8 cellular contexts compared by ENCODE assay signal in genomic region chr10:100996678-100997363, GRCh38. TPM values are rescaled to one million over a fixed set of nuclear protein-coding genes. Genes with fewer than 3 reads are reported as not detected.
DNase-seq lines count a peak whose midpoint lies in the region; ATAC-seq, FAIRE-seq and TF ChIP-seq lines count a peak whose summit lies in the region.

No MANE protein-coding gene starts in this region.

- H2AFZ ChIP-seq in endothelial cell of umbilical vein (ENCODE audit: low read depth, low read length), result peak overlapping the region; percentile 87

- H3K9me3 ChIP-seq in endothelial cell of umbilical vein (replicated peaks; ENCODE audit: control insufficient read depth, insufficient read depth, low read length), result no peaks in the 10 kb centered on the region
- no peaks in the 10 kb centered on the region for H3K9me3 ChIP-seq in naive thymus-derived CD4-positive, alpha-beta T cell (ENCODE audit: control insufficient read depth in 2 of 3, low read length in 3 of 3)

- H3K4me2 ChIP-seq in endothelial cell of umbilical vein (ENCODE audit: insufficient read depth, low read length), result peak overlapping the region; percentile 6

- POLR2A ChIA-PET in activated CD4-positive, alpha-beta T cell treated with anti-CD3 and anti-CD28 coated beads, Interleukin-2, amount 10 ng/mL, durations not matched to agents 7 days and 5 days (lab: Charles Lee), result no interaction called here
- POLR2A ChIA-PET in endothelial cell of umbilical vein (lab: Charles Lee), result no interaction called here
- POLR2A ChIA-PET in naive thymus-derived CD4-positive, alpha-beta T cell (lab: Charles Lee), result interaction anchor here (0.5 to 4.8 kb wide), 10 partner anchors 10 to 463 kb away, joined by 3 to 65 read pairs (median 6); partner anchors contain the start of genes MRPL43, PDZD7, SEMA4G and SFXN3

- H3K4me3 ChIP-seq in endothelial cell of umbilical vein (replicated peaks in 1 of 3; ENCODE audit: insufficient read depth in 1 of 3, low read depth in 1 of 3, low read length in 3 of 3), result peak overlapping the region; percentile 45 to 52 (median 49)
- H3K4me3 ChIP-seq in naive thymus-derived CD4-positive, alpha-beta T cell (ENCODE audit: low read length), result peak overlapping the region; percentile 87

- dilution Hi-C loops in endothelial cell of umbilical vein (cut with MboI; ENCODE audit: extremely low pct_ligation_motif_present, low sequenced_read_pairs), result no loop called here

- no peaks in the 10 kb centered on the region for H3K27me3 ChIP-seq in endothelial cell of umbilical vein (ENCODE audit: control insufficient read depth in 2 of 2, insufficient read depth in 2 of 2, low read length in 2 of 2)
- no peaks in the 10 kb centered on the region for H3K27me3 ChIP-seq in naive thymus-derived CD4-positive, alpha-beta T cell (ENCODE audit: control insufficient read depth in 2 of 2, insufficient read depth in 2 of 2, low read length in 2 of 2)

- H3K36me3 Mint-ChIP-seq in activated CD4-positive, alpha-beta T cell treated with anti-CD3 and anti-CD28 coated beads, Interleukin-2, amount 10 ng/mL, durations not matched to agents 7 days and 5 days (ENCODE audit: low read depth), result peaks cover 3% of the 10 kb centered on the region
- H3K36me3 Mint-ChIP-seq in naive thymus-derived CD4-positive, alpha-beta T cell, result peaks cover 0 to 13% (median 3%) of the 10 kb centered on the region in 5 donors

- no peaks in the 10 kb centered on the region for H3K9me3 Mint-ChIP-seq in activated CD4-positive, alpha-beta T cell treated with anti-CD3 and anti-CD28 coated beads, Interleukin-2, amount 10 ng/mL, durations not matched to agents 7 days and 5 days
- no peaks in the 10 kb centered on the region for H3K9me3 Mint-ChIP-seq in naive thymus-derived CD4-positive, alpha-beta T cell

- H3K36me3 ChIP-seq in endothelial cell of umbilical vein (ENCODE audit: control insufficient read depth in 2 of 2, extremely low read depth in 1 of 2, insufficient read depth in 2 of 2, low read length in 2 of 2), result peaks cover 2 to 3% of the 10 kb centered on the region in 2 experiments
- H3K36me3 ChIP-seq in naive thymus-derived CD4-positive, alpha-beta T cell (ENCODE audit: control insufficient read depth in 2 of 3, insufficient read depth in 3 of 3, low read length in 3 of 3), result peaks cover 0 to 22% (median 0%) of the 10 kb centered on the region in 3 experiments

- peak overlapping the region; percentile 80 for H3K4me3 Mint-ChIP-seq in activated CD4-positive, alpha-beta T cell treated with anti-CD3 and anti-CD28 coated beads, Interleukin-2, amount 10 ng/mL, durations not matched to agents 7 days and 5 days
- H3K4me3 Mint-ChIP-seq in naive thymus-derived CD4-positive, alpha-beta T cell, result peak overlapping the region; percentile 87 to 98 (median 92)

- TF ChIP-seq CTCF in endothelial cell of umbilical vein (IDR thresholded peaks at IDR 0.05; ENCODE audit: extremely low read depth in 1 of 2, insufficient read depth in 1 of 2, low read depth in 1 of 2, low read length in 2 of 2), result no peak

- ATAC-seq in naive thymus-derived CD4-positive, alpha-beta T cell, result peak; percentile 24
- ATAC-seq in GM18858 (IDR thresholded peaks at IDR 0.05; ENCODE audit: unreplicated experiment), result no peak

- no peak overlapping the region for H3K27ac ChIP-seq in endothelial cell of umbilical vein (ENCODE audit: insufficient read depth, low read depth, low read length)
- H3K27ac ChIP-seq in naive thymus-derived CD4-positive, alpha-beta T cell (ENCODE audit: low read depth, low read length), result peak overlapping the region; percentile 99

- H3K4me1 Mint-ChIP-seq in activated CD4-positive, alpha-beta T cell treated with anti-CD3 and anti-CD28 coated beads, Interleukin-2, amount 10 ng/mL, durations not matched to agents 7 days and 5 days, result peaks cover 27% of the 10 kb centered on the region
- peaks cover 15 to 37% (median 23%) of the 10 kb centered on the region in 7 donors for H3K4me1 Mint-ChIP-seq in naive thymus-derived CD4-positive, alpha-beta T cell

- no peak for TF ChIP-seq POLR2A in endothelial cell of umbilical vein (IDR thresholded peaks at IDR 0.05; ENCODE audit: low read depth, low read length)

- H3K27me3 Mint-ChIP-seq in activated CD4-positive, alpha-beta T cell treated with anti-CD3 and anti-CD28 coated beads, Interleukin-2, amount 10 ng/mL, durations not matched to agents 7 days and 5 days, result peaks cover 2% of the 10 kb centered on the region
- no peaks in the 10 kb centered on the region for H3K27me3 Mint-ChIP-seq in naive thymus-derived CD4-positive, alpha-beta T cell

- peak overlapping the region; percentile 95 for H3K27ac Mint-ChIP-seq in activated CD4-positive, alpha-beta T cell treated with anti-CD3 and anti-CD28 coated beads, Interleukin-2, amount 10 ng/mL, durations not matched to agents 7 days and 5 days
- peak overlapping the region; percentile 88 to 94 (median 92) for H3K27ac Mint-ChIP-seq in naive thymus-derived CD4-positive, alpha-beta T cell

- FAIRE-seq in endothelial cell of umbilical vein (lab: Jason Lieb, UNC), result no peak

- BruUV-seq in endothelial cell of umbilical vein (replicated peaks; lab: Mats Ljungman, UMichigan), result no TSS peak

- peaks cover 17% of the 10 kb centered on the region for H3K79me2 ChIP-seq in endothelial cell of umbilical vein (ENCODE audit: control insufficient read depth, insufficient read depth, low read length)

- H3K4me1 ChIP-seq in endothelial cell of umbilical vein (ENCODE audit: control insufficient read depth, extremely low read depth, insufficient read depth, low read length), result peaks cover 29% of the 10 kb centered on the region
- peaks cover 20 to 22% of the 10 kb centered on the region in 2 donors for H3K4me1 ChIP-seq in naive thymus-derived CD4-positive, alpha-beta T cell (ENCODE audit: control insufficient read depth in 2 of 2, insufficient read depth in 2 of 2, low read length in 2 of 2)

- CTCF ChIA-PET in activated CD4-positive, alpha-beta T cell treated with anti-CD3 and anti-CD28 coated beads, Interleukin-2, amount 10 ng/mL, durations not matched to agents 7 days and 5 days (lab: Charles Lee), result interaction anchor here (0.8 to 12.7 kb wide), 13 partner anchors 8 to 64 kb away, joined by 3 to 111 read pairs (median 5); partner anchors contain the start of genes KAZALD1, PDZD7 and SFXN3
- CTCF ChIA-PET in endothelial cell of umbilical vein (lab: Charles Lee), result interaction anchor here (0.5 to 12.6 kb wide), 7 partner anchors 9 to 145 kb away, joined by 4 to 254 read pairs (median 15); partner anchors contain the start of genes MRPL43, PDZD7, SEMA4G and SFXN3
- CTCF ChIA-PET in naive thymus-derived CD4-positive, alpha-beta T cell (lab: Charles Lee), result interaction anchor here (0.7 to 7.9 kb wide), 9 partner anchors 8 to 83 kb away, joined by 3 to 56 read pairs (median 6); partner anchors contain the start of genes MRPL43, PDZD7, SFXN3 and TWNK

- intact Hi-C loops in endothelial cell of umbilical vein (cut with micrococcal nuclease), result no loop called here
- intact Hi-C loops in naive thymus-derived CD4-positive, alpha-beta T cell (cut with micrococcal nuclease), result loop anchor here (1.0 to 5.0 kb wide), 6 partner anchors 10 to 462 kb away; partner anchors contain the start of genes MRPL43 (in 2 of the 2), TWNK (in 2 of the 2), BTRC (in 1 of the 2) and HIF1AN (in 1 of the 2)

- DNase-seq in NCI-H1417 (lab: John Stamatoyannopoulos, UW) (peak; percentile 10 to 66 (median 59)), NCI-H1417 treated with DMSO at 0.1 percent for 48 hours (lab: John Stamatoyannopoulos, UW) (no peak), Kasumi-1 (lab: John Stamatoyannopoulos, UW) (peak; percentile 53 to 65), endothelial cell of umbilical vein (ENCODE audit: low read depth, low spot score) (no peak), NCI-H1694 treated with DMSO at 0.1 percent for 48 hours (lab: John Stamatoyannopoulos, UW) (no peak)
- peak; percentile 43 for DNase-seq in activated CD4-positive, alpha-beta T cell treated with anti-CD3 and anti-CD28 coated beads, Interleukin-2, amount 10 ng/mL, durations not matched to agents 7 days and 5 days
- peak in 6 of 9 donors; percentile 30 to 59 (median 48) for DNase-seq in naive thymus-derived CD4-positive, alpha-beta T cell

- peak overlapping the region; percentile 28 for H3K9ac ChIP-seq in endothelial cell of umbilical vein (replicated peaks; ENCODE audit: extremely low read depth, insufficient read depth, low read length)

- no peaks in the 10 kb centered on the region for H4K20me1 ChIP-seq in endothelial cell of umbilical vein (replicated peaks; ENCODE audit: control insufficient read depth, extremely low read depth, insufficient read depth, low read length)

- no peaks in the 10 kb centered on the region for H3K9me1 ChIP-seq in endothelial cell of umbilical vein (replicated peaks; ENCODE audit: control insufficient read depth, extremely low read depth, insufficient read depth, low read length)

RNA-seq across cellular contexts. Expression of gene LZTS2, which starts 2.8 kb away (rescaled TPM):
- 10 to 100 TPM; 17.5 to 18.8 TPM for total RNA-seq in activated CD4-positive, alpha-beta T cell treated with anti-CD3 and anti-CD28 coated beads, Interleukin-2, amount 10 ng/mL, durations not matched to agents 7 days and 5 days
- total RNA-seq in endothelial cell of umbilical vein, result 63.7 and 70.8 TPM in 2 replicates
- 79.5 and 93.2 TPM in 2 replicates for polyA plus RNA-seq in endothelial cell of umbilical vein
- 47.6 and 58.9 TPM in 2 replicates for polyA plus RNA-seq in endothelial cell of umbilical vein (2011; cell fraction: cytosol; rRNA removed)
- 72.5 and 108 TPM in 2 replicates for polyA plus RNA-seq in endothelial cell of umbilical vein (2011; cell fraction: nucleus; rRNA removed)
- polyA plus RNA-seq in endothelial cell of umbilical vein (2012), result 36.0 and 47.0 TPM in 2 replicates
- polyA minus RNA-seq in endothelial cell of umbilical vein, result 32.0 and 39.4 TPM in 2 replicates
- 16.4 TPM for polyA minus RNA-seq in endothelial cell of umbilical vein (2011; cell fraction: cytosol; rRNA and poly(A)+ RNA removed)
- 16.7 and 31.8 TPM in 2 replicates for polyA minus RNA-seq in endothelial cell of umbilical vein (2011; cell fraction: nucleus; rRNA and poly(A)+ RNA removed)
- total RNA-seq in naive thymus-derived CD4-positive, alpha-beta T cell, result 10 to 100 TPM; 16.0 to 44.7 (median 25.5) TPM
- 10 to 100 TPM; 10.8 to 25.6 TPM for polyA plus RNA-seq in naive thymus-derived CD4-positive, alpha-beta T cell

RNA-seq across cellular contexts. Expression of gene TWNK, which starts 9.5 kb away (rescaled TPM):
- 10 to 100 TPM in 1 of 2 experiments, 1 to 10 TPM in 1; 9.9 to 11.6 TPM for total RNA-seq in activated CD4-positive, alpha-beta T cell treated with anti-CD3 and anti-CD28 coated beads, Interleukin-2, amount 10 ng/mL, durations not matched to agents 7 days and 5 days
- 10.9 and 12.3 TPM in 2 replicates for total RNA-seq in endothelial cell of umbilical vein
- polyA plus RNA-seq in endothelial cell of umbilical vein, result 4.3 and 5.6 TPM in 2 replicates
- 7.0 and 8.7 TPM in 2 replicates for polyA plus RNA-seq in endothelial cell of umbilical vein (2011; cell fraction: cytosol; rRNA removed)
- polyA plus RNA-seq in endothelial cell of umbilical vein (2011; cell fraction: nucleus; rRNA removed), result 8.0 and 9.7 TPM in 2 replicates
- 12.8 and 12.9 TPM in 2 replicates for polyA plus RNA-seq in endothelial cell of umbilical vein (2012)
- 11.8 and 13.0 TPM in 2 replicates for polyA minus RNA-seq in endothelial cell of umbilical vein
- 14.4 TPM for polyA minus RNA-seq in endothelial cell of umbilical vein (2011; cell fraction: cytosol; rRNA and poly(A)+ RNA removed)
- 5.4 and 5.8 TPM in 2 replicates for polyA minus RNA-seq in endothelial cell of umbilical vein (2011; cell fraction: nucleus; rRNA and poly(A)+ RNA removed)
- 10 to 100 TPM in 3 of 5 experiments, 1 to 10 TPM in 2; 5.8 to 17.3 (median 14.8) TPM for total RNA-seq in naive thymus-derived CD4-positive, alpha-beta T cell
- 10 to 100 TPM; 10.0 to 18.9 TPM for polyA plus RNA-seq in naive thymus-derived CD4-positive, alpha-beta T cell

RNA-seq across cellular contexts. Expression of gene MRPL43, which starts 9.5 kb away (rescaled TPM):
- total RNA-seq in activated CD4-positive, alpha-beta T cell treated with anti-CD3 and anti-CD28 coated beads, Interleukin-2, amount 10 ng/mL, durations not matched to agents 7 days and 5 days, result 10 to 100 TPM; 55.9 to 57.0 TPM
- 75.0 and 77.3 TPM in 2 replicates for total RNA-seq in endothelial cell of umbilical vein
- 144 and 204 TPM in 2 replicates for polyA plus RNA-seq in endothelial cell of umbilical vein
- 101 and 131 TPM in 2 replicates for polyA plus RNA-seq in endothelial cell of umbilical vein (2011; cell fraction: cytosol; rRNA removed)
- 63.5 and 73.0 TPM in 2 replicates for polyA plus RNA-seq in endothelial cell of umbilical vein (2011; cell fraction: nucleus; rRNA removed)
- 95.6 and 111 TPM in 2 replicates for polyA plus RNA-seq in endothelial cell of umbilical vein (2012)
- 35.5 and 39.4 TPM in 2 replicates for polyA minus RNA-seq in endothelial cell of umbilical vein
- 61.4 TPM for polyA minus RNA-seq in endothelial cell of umbilical vein (2011; cell fraction: cytosol; rRNA and poly(A)+ RNA removed)
- 12.0 and 28.5 TPM in 2 replicates for polyA minus RNA-seq in endothelial cell of umbilical vein (2011; cell fraction: nucleus; rRNA and poly(A)+ RNA removed)
- total RNA-seq in naive thymus-derived CD4-positive, alpha-beta T cell, result 10 to 100 TPM; 35.8 to 74.5 (median 46.5) TPM
- polyA plus RNA-seq in naive thymus-derived CD4-positive, alpha-beta T cell, result 100 to 1,000 TPM; 143 to 149 TPM

RNA-seq across cellular contexts. Expression of gene SEMA4G, which starts 27.5 kb away (rescaled TPM):
- total RNA-seq in activated CD4-positive, alpha-beta T cell treated with anti-CD3 and anti-CD28 coated beads, Interleukin-2, amount 10 ng/mL, durations not matched to agents 7 days and 5 days, result 1 to 10 TPM; 1.1 to 1.6 TPM
- total RNA-seq in endothelial cell of umbilical vein, result 6.0 and 6.7 TPM in 2 replicates
- polyA plus RNA-seq in endothelial cell of umbilical vein, result 10.4 and 12.7 TPM in 2 replicates
- polyA plus RNA-seq in endothelial cell of umbilical vein (2011; cell fraction: cytosol; rRNA removed), result 6.3 and 7.4 TPM in 2 replicates
- 14.1 and 17.7 TPM in 2 replicates for polyA plus RNA-seq in endothelial cell of umbilical vein (2011; cell fraction: nucleus; rRNA removed)
- polyA plus RNA-seq in endothelial cell of umbilical vein (2012), result 10.0 and 13.9 TPM in 2 replicates
- 8.7 and 11.6 TPM in 2 replicates for polyA minus RNA-seq in endothelial cell of umbilical vein
- not detected for polyA minus RNA-seq in endothelial cell of umbilical vein (2011; cell fraction: cytosol; rRNA and poly(A)+ RNA removed)
- 5.8 and 7.4 TPM in 2 replicates for polyA minus RNA-seq in endothelial cell of umbilical vein (2011; cell fraction: nucleus; rRNA and poly(A)+ RNA removed)
- total RNA-seq in naive thymus-derived CD4-positive, alpha-beta T cell, result 1 to 10 TPM in 3 of 5 experiments, under 1 TPM in 2; 0.78 to 1.7 (median 1.2) TPM
- under 1 TPM; 0.24 to 0.52 TPM for polyA plus RNA-seq in naive thymus-derived CD4-positive, alpha-beta T cell

RNA-seq across cellular contexts. Expression of gene PDZD7, which starts 34.1 kb away (rescaled TPM):
- total RNA-seq in activated CD4-positive, alpha-beta T cell treated with anti-CD3 and anti-CD28 coated beads, Interleukin-2, amount 10 ng/mL, durations not matched to agents 7 days and 5 days, result under 1 TPM; 0.65 to 0.74 TPM
- total RNA-seq in endothelial cell of umbilical vein, result 0.55 and 1.6 TPM in 2 replicates
- 0.41 and 0.92 TPM in 2 replicates for polyA plus RNA-seq in endothelial cell of umbilical vein
- polyA plus RNA-seq in endothelial cell of umbilical vein (2011; cell fraction: cytosol; rRNA removed), result 0.36 and 0.69 TPM in 2 replicates
- 1.3 and 1.7 TPM in 2 replicates for polyA plus RNA-seq in endothelial cell of umbilical vein (2011; cell fraction: nucleus; rRNA removed)
- 1.0 and 2.6 TPM in 2 replicates for polyA plus RNA-seq in endothelial cell of umbilical vein (2012)
- 0.22 and 0.45 TPM in 2 replicates for polyA minus RNA-seq in endothelial cell of umbilical vein
- 0.72 TPM for polyA minus RNA-seq in endothelial cell of umbilical vein (2011; cell fraction: cytosol; rRNA and poly(A)+ RNA removed)
- polyA minus RNA-seq in endothelial cell of umbilical vein (2011; cell fraction: nucleus; rRNA and poly(A)+ RNA removed), result 0.14 TPM in 1 of 2 replicates, not detected in the other
- 1 to 10 TPM in 3 of 5 experiments, under 1 TPM in 2; 0.65 to 2.8 (median 1.8) TPM for total RNA-seq in naive thymus-derived CD4-positive, alpha-beta T cell
- polyA plus RNA-seq in naive thymus-derived CD4-positive, alpha-beta T cell, result 1 to 10 TPM in 1 of 2 donors, under 1 TPM in 1; 0.71 to 1.1 TPM

Comparison
In these comparisons a context has a peak if more than half of its experiments do, and no peak if none do; other contexts are left out.
1. DNase-seq: peak in NCI-H1417 (3 of 3), Kasumi-1 (2 of 2), activated CD4-positive, alpha-beta T cell treated with anti-CD3 and anti-CD28 coated beads, Interleukin-2, amount 10 ng/mL, durations not matched to agents 7 days and 5 days (single experiment) and naive thymus-derived CD4-positive, alpha-beta T cell (6 of 9); none in NCI-H1417 treated with DMSO at 0.1 percent for 48 hours (single experiment), endothelial cell of umbilical vein (single experiment) and NCI-H1694 treated with DMSO at 0.1 percent for 48 hours (single experiment).